Comparison of ENCODE assay signal across 21 cellular contexts in the genomic region with DNA sequence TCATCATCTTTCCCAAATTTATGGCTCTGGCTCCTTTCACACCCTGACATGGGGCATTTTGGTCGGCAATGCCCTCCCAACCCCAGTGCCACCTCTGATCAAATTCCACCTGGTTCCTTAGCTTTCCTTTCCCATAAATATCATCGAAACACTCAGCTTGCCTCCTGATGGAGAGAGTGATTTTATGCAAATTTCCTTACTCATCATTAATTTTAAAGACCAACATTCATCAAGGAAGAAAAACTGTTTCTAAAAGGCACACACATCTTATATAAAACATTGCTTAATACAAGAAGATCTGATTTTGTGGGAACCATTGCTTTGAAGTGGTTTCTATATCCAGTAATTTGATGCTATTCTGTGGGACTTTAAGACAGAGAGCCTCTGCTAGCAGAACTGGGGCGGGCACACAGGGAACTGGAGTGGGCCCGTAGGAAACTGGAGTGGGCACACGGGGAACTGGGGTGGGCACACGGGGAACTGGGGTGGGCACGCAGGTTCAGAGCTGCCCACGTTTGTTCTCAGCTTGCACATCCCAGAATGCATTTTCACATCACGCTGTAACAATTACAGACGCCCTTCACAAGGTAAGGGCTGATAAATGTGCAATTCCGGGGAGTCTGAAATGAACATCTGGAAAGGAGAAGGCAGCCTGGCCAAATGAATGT.
"Had no signal": no experiment of that assay in that cellular context is flagged by ENCODE, and none has a peak within 500 bp of the region (broad histone marks: within the 10 kb centered on the region; RNA-seq: fewer than 3 reads in every experiment).

No MANE protein-coding gene starts in this region.

- ATAC-seq: activated T-cell treated with anti-CD3 and anti-CD28 coated beads, Interleukin-2, amount 50 U/mL, for 72 hours; PC-3; SK-N-SH treated with all-trans-retinoic acid at 6 μM for 48 hours had no signal

- H3K4me3 Mint-ChIP-seq: activated CD4-positive, alpha-beta memory T cell treated with anti-CD3 and anti-CD28 coated beads for 36 hours; activated CD4-positive, alpha-beta T cell treated with anti-CD3 and anti-CD28 coated beads, Interleukin-2, amount 10 ng/mL, durations not matched to agents 7 days and 5 days; activated naive CD4-positive, alpha-beta T cell treated with anti-CD3 and anti-CD28 coated beads, Interleukin-2, amount 10 ng/mL, durations not matched to agents 7 days and 5 days; activated naive CD8-positive, alpha-beta T cell treated with anti-CD3 and anti-CD28 coated beads for 36 hours; activated T-cell treated with anti-CD3 and anti-CD28 coated beads, Interleukin-2, amount 50 U/mL, for 72 hours; T-helper 1 cell treated with Interleukin-12 subunit alpha and Interleukin-12 subunit beta and Interleukin-4 antibody, amounts not matched to agents 30 μg/mL and 1 μg/mL, for 36 hours had no signal

- H3K27ac Mint-ChIP-seq: activated CD4-positive, alpha-beta memory T cell treated with anti-CD3 and anti-CD28 coated beads for 36 hours; activated CD4-positive, alpha-beta T cell treated with anti-CD3 and anti-CD28 coated beads, Interleukin-2, amount 10 ng/mL, durations not matched to agents 7 days and 5 days; activated naive CD4-positive, alpha-beta T cell treated with anti-CD3 and anti-CD28 coated beads, Interleukin-2, amount 10 ng/mL, durations not matched to agents 7 days and 5 days; activated naive CD8-positive, alpha-beta T cell treated with anti-CD3 and anti-CD28 coated beads for 36 hours; activated T-cell treated with anti-CD3 and anti-CD28 coated beads, Interleukin-2, amount 50 U/mL, for 72 hours; activated T-helper 2 cell treated with anti-CD3 and anti-CD28 coated beads, Interferon-gamma antibody, Interleukin-2, Interleukin-4, amounts not matched to agents 10 μg/mL and 5 μg/mL and 100 μg/mL, durations not matched to agents 14 hours and 24 hours and 36 hours; T-helper 1 cell treated with Interleukin-12 subunit alpha and Interleukin-12 subunit beta and Interleukin-4 antibody, amounts not matched to agents 30 μg/mL and 1 μg/mL, for 36 hours had no signal

- H3K36me3 Mint-ChIP-seq: activated CD4-positive, alpha-beta memory T cell treated with anti-CD3 and anti-CD28 coated beads for 36 hours; activated naive CD8-positive, alpha-beta T cell treated with anti-CD3 and anti-CD28 coated beads for 36 hours had no signal

- H3K4me1 Mint-ChIP-seq: activated naive CD4-positive, alpha-beta T cell treated with anti-CD3 and anti-CD28 coated beads, Interleukin-2, amount 10 ng/mL, durations not matched to agents 7 days and 5 days; activated naive CD8-positive, alpha-beta T cell treated with anti-CD3 and anti-CD28 coated beads for 36 hours had no signal

- H3K9me3 Mint-ChIP-seq: activated CD4-positive, alpha-beta memory T cell treated with anti-CD3 and anti-CD28 coated beads for 36 hours; activated naive CD8-positive, alpha-beta T cell treated with anti-CD3 and anti-CD28 coated beads for 36 hours had no signal

- DNase-seq: activated CD4-positive, alpha-beta memory T cell treated with anti-CD3 and anti-CD28 coated beads for 36 hours; activated CD4-positive, alpha-beta T cell treated with anti-CD3 and anti-CD28 coated beads, Interleukin-2, amount 10 ng/mL, durations not matched to agents 7 days and 5 days; activated CD4-positive, CD25-positive, alpha-beta regulatory T cell; activated gamma-delta T cell treated with Interleukin-2 at 50 U/mL for 16 hours; activated naive CD4-positive, alpha-beta T cell treated with anti-CD3 and anti-CD28 coated beads, Interleukin-2, amount 10 ng/mL, durations not matched to agents 7 days and 5 days; activated naive CD8-positive, alpha-beta T cell treated with anti-CD3 and anti-CD28 coated beads for 36 hours; activated T-cell treated with anti-CD3 and anti-CD28 coated beads, Interleukin-2, amount 50 U/mL, for 72 hours; brain microvascular endothelial cell; Karpas-422; MM.1S; NCI-H146; NCI-H187 treated with DMSO at 0.1 percent for 48 hours; NCI-H2081 treated with DMSO at 0.1 percent for 48 hours; NCI-H345; NCI-H510A; PC-3; SHP77; SW 1271 had no signal
